ENCODE assay signal across 26 cellular contexts in the genomic region with DNA sequence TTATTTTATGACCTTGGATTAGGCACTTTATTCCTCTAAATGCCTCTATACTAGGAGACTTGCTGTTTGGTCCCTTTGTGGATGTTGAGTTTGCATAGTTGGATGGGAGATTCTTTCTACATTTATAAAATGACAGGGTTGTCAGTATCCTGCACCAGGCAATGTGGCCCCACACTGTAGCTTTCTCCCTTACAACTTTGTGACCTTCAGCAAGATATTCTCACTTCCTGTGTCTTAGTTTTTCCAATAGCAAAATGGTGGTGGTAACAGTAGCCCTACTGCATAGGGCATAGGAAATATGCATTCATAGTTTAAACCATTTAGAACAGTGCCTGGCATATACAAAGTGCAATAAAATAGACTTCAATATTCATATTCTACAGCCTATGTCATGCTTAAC.
"Had no signal": no experiment of that assay in that cellular context is flagged by ENCODE, and none has a peak within 500 bp of the region (broad histone marks: within the 10 kb centered on the region; RNA-seq: fewer than 3 reads in every experiment).

No MANE protein-coding gene starts in this region.

- H3K4me1 Mint-ChIP-seq: immature natural killer cell; naive thymus-derived CD8-positive, alpha-beta T cell; nephron; stimulated activated effector memory CD8-positive, alpha-beta T cell treated with anti-CD3 and anti-CD28 coated beads, Interleukin-12 subunit alpha, Interleukin-12 subunit beta, amount 100 ng/mL, for 72 hours had no signal

- H3K36me3 ChIP-seq: heart left ventricle, left lung, lower lobe of right lung, pancreas, prostate gland, transverse colon, upper lobe of left lung, vagina had no signal

- H3K27ac Mint-ChIP-seq: immature natural killer cell; naive thymus-derived CD8-positive, alpha-beta T cell; nephron; stimulated activated effector memory CD8-positive, alpha-beta T cell treated with anti-CD3 and anti-CD28 coated beads, Interleukin-12 subunit alpha, Interleukin-12 subunit beta, amount 100 ng/mL, for 72 hours had no signal

- H3K9me3 ChIP-seq: heart left ventricle, left lung, lower lobe of right lung, pancreas, prostate gland, transverse colon, upper lobe of left lung, vagina had no signal

- H3K4me1 ChIP-seq: left lung, lower lobe of right lung, pancreas, prostate gland, transverse colon, vagina had no signal

- H3K27me3 ChIP-seq: heart left ventricle, left lung, pancreas, transverse colon, upper lobe of left lung, vagina had no signal

- H3K4me3 ChIP-seq: heart left ventricle, left lung, lower lobe of right lung, pancreas, prostate gland, skin epidermis, transverse colon, upper lobe of left lung, vagina had no signal

- H3K27ac ChIP-seq: heart left ventricle, left lung, lower lobe of right lung, pancreas, prostate gland, skin epidermis, transverse colon, upper lobe of left lung, vagina had no signal

- H3K36me3 Mint-ChIP-seq: immature natural killer cell; naive thymus-derived CD8-positive, alpha-beta T cell; stimulated activated effector memory CD8-positive, alpha-beta T cell treated with anti-CD3 and anti-CD28 coated beads, Interleukin-12 subunit alpha, Interleukin-12 subunit beta, amount 100 ng/mL, for 72 hours had no signal

- ATAC-seq: heart left ventricle; left colon; left lung; lower lobe of right lung; naive thymus-derived CD8-positive, alpha-beta T cell; pancreas; right cardiac atrium; sciatic nerve; stimulated activated effector memory CD8-positive, alpha-beta T cell treated with anti-CD3 and anti-CD28 coated beads, Interleukin-12 subunit alpha, Interleukin-12 subunit beta, amount 100 ng/mL, for 72 hours had no signal

- DNase-seq: heart left ventricle; hypothalamus; immature natural killer cell; kidney; left colon; left lung; lower lobe of right lung; mammary epithelial cell; mesenchymal stem cell; naive thymus-derived CD8-positive, alpha-beta T cell; nucleus accumbens; pancreas; posterior cingulate gyrus; right cardiac atrium; stimulated activated CD4-positive, alpha-beta T cell treated with anti-CD3 and anti-CD28 coated beads, Interleukin-12 subunit alpha, Interleukin-12 subunit beta, amount 100 ng/mL, for 4 hours; stimulated activated CD4-positive, alpha-beta T cell treated with anti-CD3 and anti-CD28 coated beads, Interleukin-4, amount 100 ng/mL, for 24 hours; substantia nigra; transverse colon; upper lobe of left lung had no signal

- H3K9me3 Mint-ChIP-seq: immature natural killer cell; naive thymus-derived CD8-positive, alpha-beta T cell; nephron; stimulated activated effector memory CD8-positive, alpha-beta T cell treated with anti-CD3 and anti-CD28 coated beads, Interleukin-12 subunit alpha, Interleukin-12 subunit beta, amount 100 ng/mL, for 72 hours; stimulated activated naive CD8-positive, alpha-beta T cell treated with anti-CD3 and anti-CD28 coated beads, Interleukin-15, Interleukin-2, amounts not matched to agents 100 ng/mL and 50 ng/mL, for 24 hours had no signal

- H3K4me3 Mint-ChIP-seq: immature natural killer cell; naive thymus-derived CD8-positive, alpha-beta T cell; nephron; stimulated activated effector memory CD8-positive, alpha-beta T cell treated with anti-CD3 and anti-CD28 coated beads, Interleukin-12 subunit alpha, Interleukin-12 subunit beta, amount 100 ng/mL, for 72 hours; stimulated activated naive CD8-positive, alpha-beta T cell treated with anti-CD3 and anti-CD28 coated beads, Interleukin-15, Interleukin-2, amounts not matched to agents 100 ng/mL and 50 ng/mL, for 24 hours had no signal
